ENCODE assay signal across 8 cellular contexts in the genomic region with DNA sequence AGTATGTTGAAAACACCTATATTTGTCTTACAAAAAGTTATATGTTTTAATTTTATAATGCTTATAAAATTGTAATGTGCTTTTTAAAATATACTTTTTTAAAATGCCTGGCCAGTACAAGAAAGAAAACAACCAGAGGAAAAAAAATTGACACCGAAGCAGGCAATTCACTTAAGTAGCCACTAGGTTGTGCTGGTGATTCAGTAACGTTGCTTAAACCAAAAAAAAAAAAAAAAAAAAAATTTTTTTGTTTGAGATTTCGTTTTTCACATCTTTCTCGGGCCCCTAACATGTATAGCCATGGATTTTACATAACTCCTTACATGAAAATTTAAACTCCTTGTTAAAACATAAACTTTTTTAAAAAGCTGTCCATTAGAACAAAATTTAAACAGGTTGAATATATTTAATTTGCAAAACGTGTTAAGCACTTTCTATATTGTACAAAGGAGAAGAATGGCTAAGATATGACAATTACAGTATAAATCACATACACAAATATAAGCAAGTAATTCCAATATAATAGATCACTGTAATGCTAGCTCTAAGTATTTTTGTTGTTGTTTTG.
DNase-seq lines count a peak whose midpoint lies in the region; ATAC-seq, FAIRE-seq and TF ChIP-seq lines count a peak whose summit lies in the region.

No MANE protein-coding gene starts in this region.

- TF ChIP-seq POLR2A in H54 (IDR thresholded peaks at IDR 0.05; ENCODE audit: low read depth, low read length), result no peak

- peak; percentile 68 for TF ChIP-seq CTCF in fibroblast of pulmonary artery (IDR thresholded peaks at IDR 0.05; ENCODE audit: low read length, missing control alignments)

- DNase-seq in DMS53 (lab: John Stamatoyannopoulos, UW) (peak; percentile 75), RPMI8226 (peak; percentile 38), fibroblast of pulmonary artery (ENCODE audit: low read depth) (peak; percentile 79), smooth muscle cell of the brain vasculature (ENCODE audit: low read depth, low spot score) (peak; percentile 20), H54 (ENCODE audit: insufficient read length, low spot score) (no peak)

- ATAC-seq in HG03342 (IDR thresholded peaks at IDR 0.05; ENCODE audit: unreplicated experiment), result peak; percentile 57
- no peak for ATAC-seq in GM21390 (IDR thresholded peaks at IDR 0.05; ENCODE audit: unreplicated experiment)
- no peak for ATAC-seq in GM21717 (IDR thresholded peaks at IDR 0.05; ENCODE audit: unreplicated experiment)

- FAIRE-seq in H54 (lab: Jason Lieb, UNC), result no peak

- no peak overlapping the region for H3K4me3 ChIP-seq in fibroblast of pulmonary artery (replicated peaks; ENCODE audit: low read depth, low read length)
